ENCODE assay signal across 22 cellular contexts in genomic region chr14:92607251-92607650, GRCh38.
"Had no signal": no experiment of that assay in that cellular context is flagged by ENCODE, and none has a peak within 500 bp of the region (broad histone marks: within the 10 kb centered on the region; RNA-seq: fewer than 3 reads in every experiment).

No MANE protein-coding gene starts in this region.

- H3K27ac ChIP-seq: thyroid gland, VCaP had no signal

- H3K27me3 Mint-ChIP-seq: activated CD4-positive, alpha-beta T cell treated with anti-CD3 and anti-CD28 coated beads, Interleukin-2, amount 10 ng/mL, durations not matched to agents 7 days and 5 days had no signal

- H3K4me3 ChIP-seq: esophagus muscularis mucosa, gastroesophageal sphincter, thyroid gland had no signal

- H3K36me3 ChIP-seq: thyroid gland had no signal

- H3K9me3 Mint-ChIP-seq: activated naive CD4-positive, alpha-beta T cell treated with anti-CD3 and anti-CD28 coated beads, Interleukin-2, amount 50 U/mL, for 72 hours; neural crest cell had no signal

- DNase-seq: activated CD4-positive, alpha-beta T cell treated with anti-CD3 and anti-CD28 coated beads, Interleukin-2, amount 10 ng/mL, durations not matched to agents 7 days and 5 days; activated CD8-positive, alpha-beta T cell treated with anti-CD3 and anti-CD28 coated beads, Interleukin-2, amount 10 ng/mL, durations not matched to agents 7 days and 5 days; activated gamma-delta T cell treated with Interleukin-2 at 50 U/mL for 16 hours; aorta; caudate nucleus; effector memory CD4-positive, alpha-beta T cell; head of caudate nucleus; hypothalamus; left cardiac atrium; naive thymus-derived CD4-positive, alpha-beta T cell; occipital lobe; stimulated activated CD4-positive, alpha-beta T cell treated with anti-CD3 and anti-CD28 coated beads, Interleukin-4, amount 100 ng/mL, for 24 hours; stimulated activated naive CD8-positive, alpha-beta T cell treated with anti-CD3 and anti-CD28 coated beads, Interleukin-15, Interleukin-2, amounts not matched to agents 100 U/mL and 50 U/mL, for 24 hours; substantia nigra; thyroid gland had no signal

- H3K4me3 Mint-ChIP-seq: activated CD4-positive, alpha-beta T cell treated with anti-CD3 and anti-CD28 coated beads, Interleukin-2, amount 10 ng/mL, durations not matched to agents 7 days and 5 days; activated CD8-positive, alpha-beta T cell treated with anti-CD3 and anti-CD28 coated beads, Interleukin-2, amount 10 ng/mL, durations not matched to agents 7 days and 5 days; brain; naive thymus-derived CD4-positive, alpha-beta T cell; neural crest cell had no signal

- H3K9me3 ChIP-seq: esophagus muscularis mucosa, thyroid gland had no signal

- H3K27me3 ChIP-seq: esophagus muscularis mucosa, gastroesophageal sphincter, thyroid gland had no signal

- ATAC-seq: activated CD4-positive, CD25-positive, alpha-beta regulatory T cell treated with anti-CD3 and anti-CD28 coated beads, Interleukin-2, amount 50 U/mL, for 24 hours; activated CD8-positive, alpha-beta T cell treated with anti-CD3 and anti-CD28 coated beads, Interleukin-2, amount 10 ng/mL, durations not matched to agents 7 days and 5 days; activated naive CD4-positive, alpha-beta T cell treated with anti-CD3 and anti-CD28 coated beads, Interleukin-2, amount 50 U/mL, for 72 hours; gastroesophageal sphincter; left cardiac atrium; naive thymus-derived CD4-positive, alpha-beta T cell; stimulated activated naive CD8-positive, alpha-beta T cell treated with anti-CD3 and anti-CD28 coated beads, Interleukin-15, Interleukin-2, amounts not matched to agents 100 U/mL and 50 U/mL, for 24 hours had no signal
